8 cellular contexts compared by ENCODE assay signal in the genomic region with DNA sequence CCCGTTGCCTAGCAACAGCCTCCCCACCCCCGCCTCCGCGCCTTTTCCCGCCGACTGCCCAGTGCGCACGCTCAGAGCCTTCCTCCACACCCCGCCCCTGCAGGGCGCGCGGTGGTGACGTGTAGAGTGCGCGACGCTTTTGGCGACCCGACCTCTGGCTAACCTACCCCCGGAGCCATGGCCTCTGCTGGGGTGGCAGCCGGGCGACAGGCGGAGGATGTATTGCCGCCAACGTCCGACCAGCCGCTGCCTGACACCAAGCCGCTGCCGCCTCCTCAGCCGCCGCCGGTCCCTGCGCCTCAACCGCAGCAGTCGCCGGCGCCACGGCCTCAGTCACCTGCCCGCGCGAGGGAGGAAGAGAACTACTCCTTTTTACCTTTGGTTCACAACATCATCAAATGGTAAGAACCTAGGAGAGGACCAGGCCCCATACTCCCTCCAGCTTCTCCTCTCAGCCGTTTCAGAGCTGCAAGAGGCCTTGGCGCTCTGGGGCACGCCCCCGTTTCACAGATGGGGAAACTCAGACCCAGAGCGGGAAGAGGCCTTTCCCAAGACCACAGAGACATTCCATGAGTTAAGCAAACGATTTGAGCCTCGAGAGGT. TPM values are rescaled to one million over a fixed set of nuclear protein-coding genes. Genes with fewer than 3 reads are reported as not detected.
A peak's percentile ranks its signal among the peaks of the same experiment; 100 is the strongest.
DNase-seq lines count a peak whose midpoint lies in the region; ATAC-seq and TF ChIP-seq lines count a peak whose summit lies in the region.

A gene with protein sequence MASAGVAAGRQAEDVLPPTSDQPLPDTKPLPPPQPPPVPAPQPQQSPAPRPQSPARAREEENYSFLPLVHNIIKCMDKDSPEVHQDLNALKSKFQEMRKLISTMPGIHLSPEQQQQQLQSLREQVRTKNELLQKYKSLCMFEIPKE (plus strand): TSS at position 136 of the 603 bp plus-strand sequence. CDS start 42 bp downstream, at position 178.

- TSS peak; percentile 78 for BruUV-seq in Calu3 (replicated peaks; lab: Mats Ljungman, UMichigan)

- CTCF ChIA-PET in Calu3 (lab: Charles Lee) (interaction anchor here (0.6 kb wide), 1 partner anchor 82 kb away, joined by 4 read pairs; no protein-coding TSS in a partner anchor), RWPE1 (lab: Yijun Ruan, JAX) (no interaction called here)

- H3K27me3 Mint-ChIP-seq in Calu3 (ENCODE audit: unreplicated experiment), result peaks cover 42% of the 10 kb centered on the region
- peaks cover 8% of the 10 kb centered on the region for H3K27me3 Mint-ChIP-seq in activated T-helper 2 cell treated with anti-CD3 and anti-CD28 coated beads, Interferon-gamma antibody, Interleukin-2, Interleukin-4, amounts not matched to agents 10 μg/mL and 5 μg/mL and 100 μg/mL, durations not matched to agents 14 hours and 24 hours and 36 hours (ENCODE audit: low read depth)
- H3K27me3 Mint-ChIP-seq in naive thymus-derived CD8-positive, alpha-beta T cell, result peaks cover 0 to 2% (median 0%) of the 10 kb centered on the region in 5 donors
- peaks cover 8% of the 10 kb centered on the region for H3K27me3 Mint-ChIP-seq in stimulated activated memory B cell treated with anti-CD40 and anti-IgM and Interleukin-4, amounts not matched to agents 10 μg/mL and 1 μg/mL and 100 μg/mL, for 72 hours

- H3K4me3 ChIP-seq in LNCaP clone FGC (ENCODE audit: low read depth, low read length), result peak within 1 kb of the TSS; percentile 94
- H3K4me3 ChIP-seq in fibroblast of mammary gland (ENCODE audit: control insufficient read depth, low read depth, low read length), result peak within 1 kb of the TSS; percentile 94

- intact Hi-C loops in Calu3 (cut with micrococcal nuclease; ENCODE audit: unreplicated experiment), result no loop called here
- intact Hi-C loops in activated T-helper 2 cell treated with anti-CD3 and anti-CD28 coated beads, Interferon-gamma antibody, Interleukin-2, Interleukin-4, amounts not matched to agents 10 μg/mL and 5 μg/mL and 100 μg/mL, durations not matched to agents 14 hours and 24 hours and 36 hours (cut with micrococcal nuclease), result loop anchor here (2.0 to 5.0 kb wide), 2 partner anchors 20 to 175 kb away; a partner anchor contains a TSS

- peaks cover 15% of the 10 kb centered on the region for H3K36me3 Mint-ChIP-seq in Calu3 (ENCODE audit: insufficient read depth, unreplicated experiment)
- H3K36me3 Mint-ChIP-seq in activated T-helper 2 cell treated with anti-CD3 and anti-CD28 coated beads, Interferon-gamma antibody, Interleukin-2, Interleukin-4, amounts not matched to agents 10 μg/mL and 5 μg/mL and 100 μg/mL, durations not matched to agents 14 hours and 24 hours and 36 hours (ENCODE audit: low read depth), result peaks cover 8% of the 10 kb centered on the region
- peaks cover 0 to 15% (median 0%) of the 10 kb centered on the region in 3 donors for H3K36me3 Mint-ChIP-seq in naive thymus-derived CD8-positive, alpha-beta T cell
- no peaks in the 10 kb centered on the region for H3K36me3 Mint-ChIP-seq in stimulated activated memory B cell treated with anti-CD40 and anti-IgM and Interleukin-4, amounts not matched to agents 10 μg/mL and 1 μg/mL and 100 μg/mL, for 72 hours

- peak within 1 kb of the TSS; percentile 83 for H3K27ac Mint-ChIP-seq in Calu3 (ENCODE audit: unreplicated experiment)
- peak within 1 kb of the TSS; percentile 79 for H3K27ac Mint-ChIP-seq in activated T-helper 2 cell treated with anti-CD3 and anti-CD28 coated beads, Interferon-gamma antibody, Interleukin-2, Interleukin-4, amounts not matched to agents 10 μg/mL and 5 μg/mL and 100 μg/mL, durations not matched to agents 14 hours and 24 hours and 36 hours
- H3K27ac Mint-ChIP-seq in naive thymus-derived CD8-positive, alpha-beta T cell, result peak within 1 kb of the TSS; percentile 75 to 97 (median 90)
- H3K27ac Mint-ChIP-seq in stimulated activated memory B cell treated with anti-CD40 and anti-IgM and Interleukin-4, amounts not matched to agents 10 μg/mL and 1 μg/mL and 100 μg/mL, for 72 hours, result peak within 1 kb of the TSS; percentile 91

- POLR2A ChIA-PET in RWPE1 (lab: Yijun Ruan, JAX; ENCODE audit: low non-redundant PET), result no interaction called here
- POLR2A ChIA-PET in naive thymus-derived CD8-positive, alpha-beta T cell (lab: Charles Lee), result interaction anchor here (1.0 kb wide), 1 partner anchor 15 kb away, joined by 3 read pairs; no protein-coding TSS in a partner anchor

- no peaks in the 10 kb centered on the region for H3K9me3 Mint-ChIP-seq in Calu3 (ENCODE audit: low read depth, unreplicated experiment)
- no peaks in the 10 kb centered on the region for H3K9me3 Mint-ChIP-seq in activated T-helper 2 cell treated with anti-CD3 and anti-CD28 coated beads, Interferon-gamma antibody, Interleukin-2, Interleukin-4, amounts not matched to agents 10 μg/mL and 5 μg/mL and 100 μg/mL, durations not matched to agents 14 hours and 24 hours and 36 hours
- no peaks in the 10 kb centered on the region for H3K9me3 Mint-ChIP-seq in naive thymus-derived CD8-positive, alpha-beta T cell
- no peaks in the 10 kb centered on the region for H3K9me3 Mint-ChIP-seq in stimulated activated memory B cell treated with anti-CD40 and anti-IgM and Interleukin-4, amounts not matched to agents 10 μg/mL and 1 μg/mL and 100 μg/mL, for 72 hours

- peak; percentile 90 for DNase-seq in Calu3
- peak; percentile 62 for DNase-seq in LNCaP clone FGC (ENCODE audit: low read depth)
- peak; percentile 98 for DNase-seq in RWPE1 (ENCODE audit: low spot score)
- DNase-seq in activated T-helper 2 cell treated with anti-CD3 and anti-CD28 coated beads, Interferon-gamma antibody, Interleukin-2, Interleukin-4, amounts not matched to agents 10 μg/mL and 5 μg/mL and 100 μg/mL, durations not matched to agents 14 hours and 24 hours and 36 hours (ENCODE audit: low spot score), result peak; percentile 90
- DNase-seq in fibroblast of mammary gland (ENCODE audit: low read depth), result peak; percentile 90
- peak; percentile 92 to 97 (median 95) for DNase-seq in naive thymus-derived CD8-positive, alpha-beta T cell

- no peak for TF ChIP-seq CTCF in Calu3 (IDR thresholded peaks at IDR 0.05; ENCODE audit: unreplicated experiment)
- TF ChIP-seq CTCF in LNCaP clone FGC (IDR thresholded peaks at IDR 0.05; ENCODE audit: control insufficient read depth, extremely low read depth, insufficient read depth), result no peak
- no peak for TF ChIP-seq CTCF in RWPE1 (conservative IDR thresholded peaks at IDR 0.05; ENCODE audit: low read depth)
- TF ChIP-seq CTCF in fibroblast of mammary gland (conservative IDR thresholded peaks at IDR 0.05; ENCODE audit: control insufficient read depth, insufficient read depth, low read depth, low read length), result no peak

- H3K27ac ChIP-seq in RWPE1, result peak within 1 kb of the TSS; percentile 80

- ATAC-seq in GM21723 (IDR thresholded peaks at IDR 0.05; ENCODE audit: unreplicated experiment), result peak; percentile 76
- peak; percentile 97 to 98 for ATAC-seq in naive thymus-derived CD8-positive, alpha-beta T cell
- peak; percentile 96 for ATAC-seq in stimulated activated memory B cell treated with anti-CD40 and anti-IgM and Interleukin-4, amounts not matched to agents 10 μg/mL and 1 μg/mL and 100 μg/mL, for 72 hours

- H3K4me1 Mint-ChIP-seq in Calu3 (ENCODE audit: low read depth, unreplicated experiment), result peaks cover 10% of the 10 kb centered on the region
- H3K4me1 Mint-ChIP-seq in activated T-helper 2 cell treated with anti-CD3 and anti-CD28 coated beads, Interferon-gamma antibody, Interleukin-2, Interleukin-4, amounts not matched to agents 10 μg/mL and 5 μg/mL and 100 μg/mL, durations not matched to agents 14 hours and 24 hours and 36 hours (ENCODE audit: low read depth), result peaks cover 32% of the 10 kb centered on the region
- peaks cover 18 to 54% (median 45%) of the 10 kb centered on the region in 4 donors for H3K4me1 Mint-ChIP-seq in naive thymus-derived CD8-positive, alpha-beta T cell
- H3K4me1 Mint-ChIP-seq in stimulated activated memory B cell treated with anti-CD40 and anti-IgM and Interleukin-4, amounts not matched to agents 10 μg/mL and 1 μg/mL and 100 μg/mL, for 72 hours, result peaks cover 34% of the 10 kb centered on the region

- peak within 1 kb of the TSS; percentile 76 for H3K4me3 Mint-ChIP-seq in Calu3 (ENCODE audit: low read depth, unreplicated experiment)
- H3K4me3 Mint-ChIP-seq in activated T-helper 2 cell treated with anti-CD3 and anti-CD28 coated beads, Interferon-gamma antibody, Interleukin-2, Interleukin-4, amounts not matched to agents 10 μg/mL and 5 μg/mL and 100 μg/mL, durations not matched to agents 14 hours and 24 hours and 36 hours (ENCODE audit: low read depth), result peak within 1 kb of the TSS; percentile 90
- peak within 1 kb of the TSS; percentile 83 to 93 (median 89) for H3K4me3 Mint-ChIP-seq in naive thymus-derived CD8-positive, alpha-beta T cell
- peak within 1 kb of the TSS; percentile 91 for H3K4me3 Mint-ChIP-seq in stimulated activated memory B cell treated with anti-CD40 and anti-IgM and Interleukin-4, amounts not matched to agents 10 μg/mL and 1 μg/mL and 100 μg/mL, for 72 hours

RNA-seq across cellular contexts. Expression of the gene that starts here (rescaled TPM):
- 12.3 and 12.7 TPM in 2 replicates for total RNA-seq in Calu3 (2022)
- total RNA-seq in activated T-helper 2 cell treated with anti-CD3 and anti-CD28 coated beads, Interferon-gamma antibody, Interleukin-2, Interleukin-4, amounts not matched to agents 10 μg/mL and 5 μg/mL and 100 μg/mL, durations not matched to agents 14 hours and 24 hours and 36 hours, result 12.6 and 13.1 TPM in 2 replicates
- 10 to 100 TPM; 19.2 to 20.4 TPM for total RNA-seq in naive thymus-derived CD8-positive, alpha-beta T cell
- 10 to 100 TPM; 11.9 to 17.4 (median 13.7) TPM for polyA plus RNA-seq in naive thymus-derived CD8-positive, alpha-beta T cell

Comparison
In these comparisons a context has a peak if more than half of its experiments do, and no peak if none do; other contexts are left out.
1. Peak in every context shown above with its lines: DNase-seq, ATAC-seq, H3K4me3 ChIP-seq and H3K27ac ChIP-seq.